27 cellular contexts compared by ENCODE assay signal in genomic region chr5:53554444-53554843, GRCh38.
"Had no signal": no experiment of that assay in that cellular context is flagged by ENCODE, and none has a peak within 500 bp of the region (broad histone marks: within the 10 kb centered on the region; RNA-seq: fewer than 3 reads in every experiment).

No MANE protein-coding gene starts in this region.

- H3K4me3 ChIP-seq: stomach, suprapubic skin, testis, thoracic aorta, thyroid gland, tibial artery, tibial nerve, transverse colon, upper lobe of left lung, upper lobe of right lung, uterus, vagina had no signal

- FAIRE-seq: urothelium cell line had no signal

- H3K27ac ChIP-seq: stomach, suprapubic skin, testis, thoracic aorta, thyroid gland, tibial artery, tibial nerve, transverse colon, upper lobe of left lung, upper lobe of right lung, uterus, vagina had no signal

- H3K9me3 ChIP-seq: stomach, suprapubic skin, testis, thoracic aorta, thyroid gland, tibial artery, tibial nerve, transverse colon, upper lobe of right lung, uterus, vagina had no signal

- H3K27me3 ChIP-seq: testis, thyroid gland, tibial artery, tibial nerve, upper lobe of left lung, uterus, vagina had no signal

- DNase-seq: stimulated activated CD4-positive, alpha-beta T cell treated with anti-CD3 and anti-CD28 coated beads, Interleukin-2, amount 100 ng/mL, for 48 hours; stimulated activated CD4-positive, alpha-beta T cell treated with anti-CD3 and anti-CD28 coated beads, Interleukin-4, amount 100 ng/mL, for 1 hour; stimulated activated CD4-positive, alpha-beta T cell treated with anti-CD3 and anti-CD28 coated beads, Interleukin-4, amount 100 ng/mL, for 24 hours; stimulated activated CD4-positive, alpha-beta T cell treated with anti-CD3 and anti-CD28 coated beads, Interleukin-4, amount 100 ng/mL, for 4 hours; stimulated activated CD8-positive, alpha-beta memory T cell treated with anti-CD3 and anti-CD28 coated beads, Interleukin-4, amount 100 ng/mL, for 48 hours; stimulated activated naive B cell treated with anti-CD40 and anti-IgM and Interleukin-4, amounts not matched to agents 10 μg/mL and 1 μg/mL and 100 μg/mL, for 72 hours; stimulated activated naive CD4-positive, alpha-beta T cell; stimulated activated naive CD4-positive, alpha-beta T cell treated with Interleukin-2 at 50 U/mL for 16 hours; stimulated activated naive CD8-positive, alpha-beta T cell treated with anti-CD3 and anti-CD28 coated beads, Interleukin-15, amount 100 ng/mL, for 72 hours; stimulated activated naive CD8-positive, alpha-beta T cell treated with anti-CD3 and anti-CD28 coated beads, Interleukin-15, Interleukin-2, amounts not matched to agents 100 U/mL and 50 U/mL, for 24 hours; stomach; substantia nigra; testis; thyroid gland; tibial artery; transverse colon; trophoblast cell; upper lobe of left lung; upper lobe of right lung; uterus had no signal

- H3K4me1 ChIP-seq: stomach, suprapubic skin, testis, thyroid gland, tibial artery, tibial nerve, transverse colon, upper lobe of left lung, upper lobe of right lung, uterus, vagina had no signal

- H3K36me3 ChIP-seq: stomach, suprapubic skin, thoracic aorta, thyroid gland, tibial artery, tibial nerve, transverse colon, upper lobe of left lung, upper lobe of right lung, uterus, vagina had no signal

- ATAC-seq: stimulated activated effector memory CD8-positive, alpha-beta T cell treated with anti-CD3 and anti-CD28 coated beads, Interleukin-12 subunit alpha, Interleukin-12 subunit beta, amount 100 ng/mL, for 72 hours; stimulated activated memory B cell treated with anti-CD40 and anti-IgM and Interleukin-4, amounts not matched to agents 10 μg/mL and 1 μg/mL and 100 μg/mL, for 72 hours; stimulated activated naive B cell treated with anti-CD40 and anti-IgM and Interleukin-4, amounts not matched to agents 10 μg/mL and 1 μg/mL and 100 μg/mL, for 72 hours; stimulated activated naive CD8-positive, alpha-beta T cell treated with anti-CD3 and anti-CD28 coated beads, Interleukin-15, amount 100 ng/mL, for 72 hours; stimulated activated naive CD8-positive, alpha-beta T cell treated with anti-CD3 and anti-CD28 coated beads, Interleukin-15, Interleukin-2, amounts not matched to agents 100 U/mL and 50 U/mL, for 24 hours; upper lobe of right lung had no signal
